23 cellular contexts compared by ENCODE assay signal in genomic region chr10:4329237-4329636, GRCh38.
"Had no signal": no experiment of that assay in that cellular context is flagged by ENCODE, and none has a peak within 500 bp of the region (broad histone marks: within the 10 kb centered on the region; RNA-seq: fewer than 3 reads in every experiment).

No MANE protein-coding gene starts in this region.

- H3K4me1 Mint-ChIP-seq: immature natural killer cell; naive thymus-derived CD4-positive, alpha-beta T cell had no signal

- H3K27me3 ChIP-seq: colonic mucosa, dorsolateral prefrontal cortex, esophagus squamous epithelium, gastrocnemius medialis, hepatocyte, left lung had no signal

- H3K4me3 Mint-ChIP-seq: immature natural killer cell had no signal

- DNase-seq: cerebellar nuclear complex; colonic mucosa; dermis blood vessel endothelial cell; dorsolateral prefrontal cortex; effector CD4-positive, alpha-beta T cell; effector memory CD4-positive, alpha-beta T cell; esophagus squamous epithelium; foreskin fibroblast; foreskin melanocyte; gastrocnemius medialis; glutamatergic neuron; head of caudate nucleus; hypothalamus; immature natural killer cell; islet precursor cell; kidney; kidney glomerular epithelial cell; left lung; lower lobe of right lung; mesenchymal stem cell; midbrain; naive thymus-derived CD4-positive, alpha-beta T cell had no signal

- H3K9me3 Mint-ChIP-seq: immature natural killer cell; naive thymus-derived CD4-positive, alpha-beta T cell had no signal

- H3K4me1 ChIP-seq: colonic mucosa, esophagus squamous epithelium, gastrocnemius medialis, left lung, lower lobe of right lung had no signal

- ATAC-seq: gastrocnemius medialis; left lung; lower lobe of right lung; naive thymus-derived CD4-positive, alpha-beta T cell had no signal

- H3K36me3 Mint-ChIP-seq: immature natural killer cell; naive thymus-derived CD4-positive, alpha-beta T cell had no signal

- H3K36me3 ChIP-seq: colonic mucosa, esophagus squamous epithelium, gastrocnemius medialis, left lung, lower lobe of right lung had no signal

- H3K4me3 ChIP-seq: colonic mucosa, dorsolateral prefrontal cortex, esophagus squamous epithelium, gastrocnemius medialis, hepatocyte, left lung, lower lobe of right lung had no signal

- H3K9me3 ChIP-seq: colonic mucosa, gastrocnemius medialis had no signal

- H3K27ac Mint-ChIP-seq: immature natural killer cell; naive thymus-derived CD4-positive, alpha-beta T cell had no signal

- H3K27ac ChIP-seq: colonic mucosa, dorsolateral prefrontal cortex, esophagus squamous epithelium, hepatocyte, left lung, lower lobe of right lung had no signal
